ENCODE assay signal across 1 cellular context in genomic region chr7:32681174-32681518, GRCh38.
TF ChIP-seq lines count a peak whose summit lies in the region.

No MANE protein-coding gene starts in this region.

TF ChIP-seq in HCT116, 20 proteins besides CTCF, POLR2A, EP300 and RAD21 (continued from another document):
- TF ChIP-seq ZBTB33 (IDR thresholded peaks at IDR 0.05; ENCODE audit: extremely low read depth, insufficient replicate concordance, low read length) (no peak), EZH2phosphoT487 (IDR thresholded peaks at IDR 0.05; ENCODE audit: borderline replicate concordance) (no peak), REST (IDR thresholded peaks at IDR 0.05; ENCODE audit: low read depth) (no peak)
